In the genomic region with DNA sequence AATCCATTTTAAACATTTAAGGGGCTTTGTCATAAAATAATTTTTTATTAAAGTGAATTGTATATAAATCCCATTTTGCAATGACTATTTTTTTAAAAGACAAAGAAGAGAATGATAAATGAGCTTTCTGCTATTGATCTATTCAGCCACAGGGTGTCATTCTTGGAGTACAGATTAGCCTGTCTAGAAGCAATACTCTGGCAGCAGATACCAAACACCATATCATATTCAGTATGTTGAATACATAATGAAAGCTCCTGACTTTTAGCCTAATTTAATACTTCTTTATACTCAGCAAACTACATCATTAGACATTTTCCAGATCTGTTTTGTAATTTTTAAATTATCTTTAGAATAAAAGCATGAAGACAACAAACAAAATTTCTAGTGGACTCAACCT, we compare ENCODE assay signal across 9 cellular contexts.
DNase-seq lines count a peak whose midpoint lies in the region; ATAC-seq and TF ChIP-seq lines count a peak whose summit lies in the region.
"Had no signal": no experiment of that assay in that cellular context is flagged by ENCODE, and none has a peak within 500 bp of the region (broad histone marks: within the 10 kb centered on the region; RNA-seq: fewer than 3 reads in every experiment).

No MANE protein-coding gene starts in this region.

- no peaks in the 10 kb centered on the region for H3K9me3 Mint-ChIP-seq in activated CD4-positive, alpha-beta memory T cell treated with anti-CD3 and anti-CD28 coated beads, Interleukin-2, amount 10 ng/mL, durations not matched to agents 7 days and 5 days
- peaks cover 0 to 12% (median 2%) of the 10 kb centered on the region in 5 donors for H3K9me3 Mint-ChIP-seq in CD8-positive, alpha-beta memory T cell

- POLR2A ChIA-PET in activated CD4-positive, alpha-beta memory T cell treated with anti-CD3 and anti-CD28 coated beads, Interleukin-2, amount 10 ng/mL, durations not matched to agents 7 days and 5 days (lab: Charles Lee): no interaction called here
- POLR2A ChIA-PET in CD8-positive, alpha-beta memory T cell (lab: Charles Lee): no interaction called here

- peak overlapping the region; percentile 92 for H3K27ac ChIP-seq in brain microvascular endothelial cell
- no peak overlapping the region for H3K27ac ChIP-seq in CD8-positive, alpha-beta memory T cell (ENCODE audit: low read depth, low read length)

- H3K27ac Mint-ChIP-seq in activated CD4-positive, alpha-beta memory T cell treated with anti-CD3 and anti-CD28 coated beads, Interleukin-2, amount 10 ng/mL, durations not matched to agents 7 days and 5 days: no peak overlapping the region
- H3K27ac Mint-ChIP-seq in CD8-positive, alpha-beta memory T cell: no peak overlapping the region
- H3K27ac Mint-ChIP-seq: IgD-negative memory B cell had no signal

- H3K4me3 Mint-ChIP-seq in activated CD4-positive, alpha-beta memory T cell treated with anti-CD3 and anti-CD28 coated beads, Interleukin-2, amount 10 ng/mL, durations not matched to agents 7 days and 5 days: no peak overlapping the region
- no peak overlapping the region for H3K4me3 Mint-ChIP-seq in CD8-positive, alpha-beta memory T cell
- H3K4me3 Mint-ChIP-seq: IgD-negative memory B cell had no signal

- H3K4me1 ChIP-seq in CD8-positive, alpha-beta memory T cell (ENCODE audit: insufficient read depth, low read length): no peaks in the 10 kb centered on the region

- H3K27me3 Mint-ChIP-seq in activated CD4-positive, alpha-beta memory T cell treated with anti-CD3 and anti-CD28 coated beads, Interleukin-2, amount 10 ng/mL, durations not matched to agents 7 days and 5 days: no peaks in the 10 kb centered on the region
- no peaks in the 10 kb centered on the region for H3K27me3 Mint-ChIP-seq in CD8-positive, alpha-beta memory T cell
- H3K27me3 Mint-ChIP-seq: IgD-negative memory B cell had no signal

- TF ChIP-seq CTCF in brain microvascular endothelial cell (IDR thresholded peaks at IDR 0.05; ENCODE audit: low read depth, low read length, missing control alignments): peak; percentile 61

- H3K36me3 ChIP-seq in brain microvascular endothelial cell (replicated peaks): no peaks in the 10 kb centered on the region
- no peaks in the 10 kb centered on the region for H3K36me3 ChIP-seq in CD8-positive, alpha-beta memory T cell (ENCODE audit: insufficient read depth, low read length)

- no peak for ATAC-seq in GM18505 (IDR thresholded peaks at IDR 0.05; ENCODE audit: unreplicated experiment)

- H3K36me3 Mint-ChIP-seq in activated CD4-positive, alpha-beta memory T cell treated with anti-CD3 and anti-CD28 coated beads, Interleukin-2, amount 10 ng/mL, durations not matched to agents 7 days and 5 days (ENCODE audit: low read depth): no peaks in the 10 kb centered on the region
- H3K36me3 Mint-ChIP-seq in CD8-positive, alpha-beta memory T cell: peaks cover 0 to 2% (median 0%) of the 10 kb centered on the region in 3 donors
- H3K36me3 Mint-ChIP-seq: IgD-negative memory B cell had no signal

- H3K4me3 ChIP-seq in brain microvascular endothelial cell (ENCODE audit: low read depth, low read length): no peak overlapping the region
- no peak overlapping the region for H3K4me3 ChIP-seq in CD8-positive, alpha-beta memory T cell (ENCODE audit: low read length)

- peak; percentile 60 for DNase-seq in GM03348 (ENCODE audit: low spot score)
- DNase-seq in NCI-H1694 treated with DMSO at 0.1 percent for 48 hours (lab: John Stamatoyannopoulos, UW): peak; percentile 21
- peak; percentile 73 for DNase-seq in brain microvascular endothelial cell
- DNase-seq in left kidney (ENCODE audit: low read depth, low spot score): peak; percentile 65
- DNase-seq in NCI-H187 (lab: John Stamatoyannopoulos, UW): no peak
- DNase-seq in activated CD4-positive, alpha-beta memory T cell treated with anti-CD3 and anti-CD28 coated beads, Interleukin-2, amount 10 ng/mL, durations not matched to agents 7 days and 5 days: no peak
- DNase-seq in CD8-positive, alpha-beta memory T cell: no peak

- H3K9me3 ChIP-seq in CD8-positive, alpha-beta memory T cell (ENCODE audit: low read length): no peaks in the 10 kb centered on the region

- CTCF ChIA-PET in activated CD4-positive, alpha-beta memory T cell treated with anti-CD3 and anti-CD28 coated beads, Interleukin-2, amount 10 ng/mL, durations not matched to agents 7 days and 5 days (lab: Charles Lee): no interaction called here
- CTCF ChIA-PET in CD8-positive, alpha-beta memory T cell (lab: Charles Lee): no interaction called here

- no peak for TF ChIP-seq POLR2A in GM18505 (IDR thresholded peaks at IDR 0.05; ENCODE audit: borderline replicate concordance, extremely low read depth, insufficient read depth, insufficient read length)

- no peaks in the 10 kb centered on the region for H3K27me3 ChIP-seq in brain microvascular endothelial cell (replicated peaks)
- H3K27me3 ChIP-seq in CD8-positive, alpha-beta memory T cell (ENCODE audit: insufficient read depth, low read length, poor library complexity, severe bottlenecking): no peaks in the 10 kb centered on the region

- H3K4me1 Mint-ChIP-seq in activated CD4-positive, alpha-beta memory T cell treated with anti-CD3 and anti-CD28 coated beads, Interleukin-2, amount 10 ng/mL, durations not matched to agents 7 days and 5 days: peaks cover 3% of the 10 kb centered on the region
- H3K4me1 Mint-ChIP-seq in CD8-positive, alpha-beta memory T cell: no peaks in the 10 kb centered on the region
- H3K4me1 Mint-ChIP-seq: IgD-negative memory B cell had no signal

- in situ Hi-C loops in brain microvascular endothelial cell (cut with HindIII; ENCODE audit: low pct_ligation_motif_present, low sequenced_read_pairs): no loop called here

Comparison
In these comparisons a context has a peak if more than half of its experiments do, and no peak if none do; other contexts are left out.
1. DNase-seq: peak in GM03348 (single experiment), NCI-H1694 treated with DMSO at 0.1 percent for 48 hours (single experiment), brain microvascular endothelial cell (single experiment) and left kidney (single experiment); none in NCI-H187 (0 of 2), activated CD4-positive, alpha-beta memory T cell treated with anti-CD3 and anti-CD28 coated beads, Interleukin-2, amount 10 ng/mL, durations not matched to agents 7 days and 5 days (single experiment) and CD8-positive, alpha-beta memory T cell (0 of 5).